ENCODE assay signal across 18 cellular contexts in the genomic region with DNA sequence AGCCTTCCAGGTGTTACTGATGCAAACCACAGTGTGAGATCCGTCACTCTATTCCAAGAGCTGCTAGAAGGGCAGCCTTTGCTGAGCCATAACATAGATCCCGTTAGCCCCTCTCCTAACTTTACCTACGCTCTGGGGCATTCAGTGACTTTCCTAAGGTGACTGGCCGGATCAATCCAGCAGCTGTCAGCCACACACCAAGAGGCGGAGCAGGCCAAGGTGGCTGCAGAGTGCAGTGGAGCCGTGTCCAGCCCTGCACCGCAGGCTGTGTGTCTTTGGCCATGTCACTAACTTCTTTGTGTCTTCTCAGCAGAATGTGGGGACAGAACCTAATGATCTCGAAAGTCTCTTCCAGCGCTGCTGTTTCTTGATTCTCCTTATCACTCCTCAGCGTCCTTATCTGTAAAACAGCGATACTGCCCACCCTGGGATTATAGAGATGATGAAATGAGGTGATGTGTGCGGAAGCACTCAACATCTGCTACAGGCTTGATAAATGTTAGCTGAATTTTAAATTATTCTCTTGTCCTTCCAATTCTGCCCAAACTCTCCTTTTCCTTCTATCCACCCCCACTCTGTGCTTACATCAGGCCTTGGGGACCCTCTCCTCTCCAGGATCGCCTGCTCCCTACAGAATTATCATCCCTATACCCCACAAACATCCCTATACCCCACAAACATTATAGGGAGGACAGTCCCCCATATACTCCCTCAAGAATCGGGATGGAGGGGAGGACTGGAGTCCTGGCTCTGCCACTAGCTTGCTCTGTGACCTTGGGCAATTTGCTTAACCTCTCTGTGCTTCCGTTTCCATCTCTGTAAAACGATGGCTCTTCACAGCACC. TPM values are rescaled to one million over a fixed set of nuclear protein-coding genes. Genes with fewer than 3 reads are reported as not detected.
DNase-seq lines count a peak whose midpoint lies in the region; ATAC-seq and TF ChIP-seq lines count a peak whose summit lies in the region.
"Had no signal": no experiment of that assay in that cellular context is flagged by ENCODE, and none has a peak within 500 bp of the region (broad histone marks: within the 10 kb centered on the region; RNA-seq: fewer than 3 reads in every experiment).

No MANE protein-coding gene starts in this region.

- H3K23ac ChIP-seq in mesendoderm (ENCODE audit: low read length) = no peak overlapping the region

- H4K8ac ChIP-seq in mesendoderm (ENCODE audit: low read depth, low read length) = no peak overlapping the region

- peak overlapping the region in 32 of 59 donors; percentile 2 to 66 (median 34) for H3K27ac ChIP-seq in dorsolateral prefrontal cortex
- peak overlapping the region; percentile 21 for H3K27ac ChIP-seq in mesendoderm (ENCODE audit: low read depth, low read length)
- H3K27ac ChIP-seq in upper lobe of right lung = no peak overlapping the region
- H3K27ac ChIP-seq: ascending aorta, heart right ventricle had no signal

- peak overlapping the region; percentile 81 for H3K56ac ChIP-seq in mesendoderm (ENCODE audit: low read length)

- no peaks in the 10 kb centered on the region for H3K36me3 ChIP-seq in mesendoderm (ENCODE audit: control insufficient read depth, insufficient read depth, low read length)
- H3K36me3 ChIP-seq in upper lobe of right lung = no peaks in the 10 kb centered on the region
- H3K36me3 ChIP-seq in BE2C = no peaks in the 10 kb centered on the region
- H3K36me3 ChIP-seq: ascending aorta, heart right ventricle had no signal

- H3K18ac ChIP-seq in mesendoderm (ENCODE audit: low read length) = peak overlapping the region; percentile 35

- ATAC-seq in upper lobe of right lung = no peak
- no peak for ATAC-seq in HG03095 (IDR thresholded peaks at IDR 0.05; ENCODE audit: unreplicated experiment)
- ATAC-seq: natural killer cell treated with Interleukin-12 subunit alpha and Interleukin-12 subunit beta and Interleukin-15 and Interleukin-18, amount 100 ng/mL, for 72 hours; stimulated activated naive CD8-positive, alpha-beta T cell treated with anti-CD3 and anti-CD28 coated beads, Interleukin-15, Interleukin-2, amounts not matched to agents 100 U/mL and 50 U/mL, for 24 hours had no signal

- H3K79me2 ChIP-seq in mesendoderm (ENCODE audit: control insufficient read depth, insufficient read depth, low read length) = peaks cover 2% of the 10 kb centered on the region

- no peak overlapping the region for H2BK15ac ChIP-seq in mesendoderm (replicated peaks; ENCODE audit: low read depth)

- H3K27me3 ChIP-seq in dorsolateral prefrontal cortex (peaks cover 0 to 5% (median 0%) of the 10 kb centered on the region in 45 donors), mesendoderm (ENCODE audit: insufficient read depth, low read length, poor library complexity) (no peaks in the 10 kb centered on the region), upper lobe of right lung (peaks cover 22% of the 10 kb centered on the region), BE2C (no peaks in the 10 kb centered on the region)
- H3K27me3 ChIP-seq: ascending aorta had no signal

- H3K4me1 ChIP-seq in mesendoderm (ENCODE audit: control insufficient read depth, low read depth, low read length) (peaks cover 56% of the 10 kb centered on the region), upper lobe of right lung (peaks cover 7% of the 10 kb centered on the region), BE2C (peaks cover 7% of the 10 kb centered on the region)
- H3K4me1 ChIP-seq: ascending aorta, Caco-2 had no signal

- no peaks in the 10 kb centered on the region for H3K9me3 ChIP-seq in upper lobe of right lung
- no peaks in the 10 kb centered on the region for H3K9me3 ChIP-seq in BE2C
- H3K9me3 ChIP-seq: ascending aorta, Caco-2, heart right ventricle had no signal

- H3K4ac ChIP-seq in mesendoderm (ENCODE audit: low read depth, low read length) = no peak overlapping the region

- intact Hi-C loops in dorsolateral prefrontal cortex (cut with DNase I) (no loop called here), upper lobe of right lung (cut with DNase I) (no loop called here)

- TF ChIP-seq CTCF in dorsolateral prefrontal cortex (IDR thresholded peaks at IDR 0.05 in 54 of 56, conservative IDR thresholded peaks at IDR 0.05 in 2 of 56; ENCODE audit: low read depth in 1 of 56, partially characterized antibody in 56 of 56) (no peak), upper lobe of right lung (IDR thresholded peaks at IDR 0.05) (no peak), BE2C (IDR thresholded peaks at IDR 0.05; ENCODE audit: low read depth, low read length) (no peak)

- DNase-seq in ELF-1 (ENCODE audit: low read depth, low spot score) = peak; percentile 71
- peak; percentile 96 for DNase-seq in OCI-M1 (lab: John Stamatoyannopoulos, UW)
- DNase-seq in dorsolateral prefrontal cortex = no peak
- peak; percentile 82 for DNase-seq in mesendoderm
- DNase-seq in upper lobe of right lung = no peak
- DNase-seq in BE2C = no peak
- no peak for DNase-seq in NCI-H2081 treated with DMSO at 0.1 percent for 48 hours (lab: John Stamatoyannopoulos, UW)
- DNase-seq: activated CD8-positive, alpha-beta memory T cell treated with anti-CD3 and anti-CD28 coated beads, Interleukin-2, amount 50 U/mL, for 48 hours; Caco-2; kidney; mammary epithelial cell; stimulated activated naive CD8-positive, alpha-beta T cell treated with anti-CD3 and anti-CD28 coated beads, Interleukin-15, Interleukin-2, amounts not matched to agents 100 U/mL and 50 U/mL, for 24 hours; SW 1271; trophoblast cell had no signal

- H3K4me2 ChIP-seq in mesendoderm (ENCODE audit: low read length) = no peak overlapping the region

- H2AK5ac ChIP-seq in mesendoderm (ENCODE audit: low read length) = no peak overlapping the region

- no CpG with 5 or more reads among the region's 16 CpGs for WGBS in mesendoderm (ENCODE audit: extremely low coverage, insufficient coverage, low lambda C conversion rate)

- H3K4me3 ChIP-seq in dorsolateral prefrontal cortex (peak overlapping the region in 1 of 59 donors; percentile 6), mesendoderm (ENCODE audit: low read length) (no peak overlapping the region), upper lobe of right lung (no peak overlapping the region), BE2C (ENCODE audit: low read depth, low read length) (no peak overlapping the region)
- H3K4me3 ChIP-seq: ascending aorta, heart right ventricle had no signal

- H2BK120ac ChIP-seq in mesendoderm (ENCODE audit: low read depth, low read length) = no peak overlapping the region

- peak overlapping the region; percentile 75 for H2BK5ac ChIP-seq in mesendoderm (ENCODE audit: low read length)

- peak overlapping the region; percentile 39 for H3K9ac ChIP-seq in mesendoderm (ENCODE audit: low read length)

- no peak overlapping the region for H4K5ac ChIP-seq in mesendoderm (ENCODE audit: low read length)

- no peaks in the 10 kb centered on the region for H3K79me1 ChIP-seq in mesendoderm (ENCODE audit: low read length)

RNA-seq across cellular contexts. Expression of gene LRRN2, which starts 25.8 kb away (rescaled TPM):
- total RNA-seq in dorsolateral prefrontal cortex (10 to 100 TPM; 14.3 to 56.8 (median 35.2) TPM), upper lobe of right lung (3.2 TPM)
- polyA plus RNA-seq in mesendoderm (2013, experiment 1 of 2) = 26.7 TPM
- 26.5 TPM for polyA plus RNA-seq in mesendoderm (2013, experiment 2 of 2)
- polyA plus RNA-seq in BE2C (2012; ENCODE audit: insufficient read depth, insufficient read length, low read depth) = 31.0 TPM
- total RNA-seq: Caco-2; natural killer cell treated with Interleukin-12 subunit alpha and Interleukin-12 subunit beta and Interleukin-15 and Interleukin-18, amount 100 ng/mL, for 72 hours had no signal
- polyA plus RNA-seq: mammary epithelial cell had no signal

Comparison
In these comparisons a context has a peak if more than half of its experiments do, and no peak if none do; other contexts are left out.
1. DNase-seq: peak in ELF-1 (single experiment), OCI-M1 (single experiment) and mesendoderm (single experiment); none in dorsolateral prefrontal cortex (0 of 10), upper lobe of right lung (single experiment), BE2C (single experiment) and NCI-H2081 treated with DMSO at 0.1 percent for 48 hours (single experiment).